In the genomic region with DNA sequence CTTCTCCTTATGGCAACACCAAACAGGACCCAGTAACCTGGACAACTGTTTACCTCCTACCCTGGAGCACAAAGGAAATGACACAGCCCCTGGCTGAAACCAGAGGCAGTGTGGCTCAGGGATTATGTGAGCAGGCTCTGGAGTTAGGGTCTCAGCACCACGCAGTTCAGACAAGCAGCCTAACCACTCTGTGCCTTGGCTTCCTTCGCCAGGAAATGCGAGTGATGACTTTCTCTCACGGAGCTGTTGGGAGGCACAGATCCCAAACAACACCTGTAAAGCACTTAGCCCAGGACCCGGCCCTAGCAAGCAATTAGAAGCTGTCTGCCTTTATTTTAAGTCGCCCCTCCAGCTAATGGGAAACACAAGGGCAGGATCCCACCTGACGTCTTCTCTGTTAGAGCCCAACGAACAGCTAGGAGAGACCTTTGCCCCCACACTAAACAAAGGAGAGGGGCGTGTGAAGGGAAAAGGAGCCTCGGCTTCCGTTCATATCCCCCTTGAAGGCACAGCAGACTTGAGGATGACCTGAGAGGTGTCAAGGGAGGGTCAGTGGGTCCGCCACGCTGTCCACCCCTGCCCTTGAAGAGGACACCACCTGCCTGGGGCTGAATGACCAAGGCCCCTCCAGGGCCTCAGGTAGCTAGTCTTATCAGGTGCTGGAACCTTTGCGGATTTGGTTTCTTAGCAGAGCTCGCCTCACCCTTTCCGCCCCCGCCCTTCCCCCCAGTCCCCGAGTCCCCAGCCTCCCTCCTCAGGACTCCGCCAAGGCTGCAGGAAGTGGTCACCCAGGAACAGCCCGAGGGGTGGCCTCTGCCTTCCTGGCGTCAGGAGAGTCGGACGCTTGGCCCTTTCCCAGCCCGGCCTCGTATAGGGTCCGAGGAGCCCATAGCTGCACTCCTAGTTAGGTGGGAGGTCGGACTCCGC, we compare ENCODE assay signal across 8 cellular contexts. TPM values are rescaled to one million over a fixed set of nuclear protein-coding genes. Genes with fewer than 3 reads are reported as not detected.
A peak's percentile ranks its signal among the peaks of the same experiment; 100 is the strongest.
DNase-seq lines count a peak whose midpoint lies in the region; ATAC-seq and TF ChIP-seq lines count a peak whose summit lies in the region.

No MANE protein-coding gene starts in this region.

- intact Hi-C loops in A673 (cut with micrococcal nuclease; ENCODE audit: unreplicated experiment) = no loop called here

- peak overlapping the region; percentile 59 for H3K9ac ChIP-seq in trophoblast cell (ENCODE audit: low read length)

- H2AK5ac ChIP-seq in trophoblast cell (ENCODE audit: low read length) = peak overlapping the region; percentile 55

- H3K9me3 Mint-ChIP-seq in activated naive CD4-positive, alpha-beta T cell treated with anti-CD3 and anti-CD28 coated beads, Interleukin-2, amount 50 U/mL, for 24 hours = no peaks in the 10 kb centered on the region

- no CpG with 5 or more reads among the region's 28 CpGs for WGBS in trophoblast cell (ENCODE audit: extremely low coverage, insufficient coverage, insufficient read length)

- peaks cover 9% of the 10 kb centered on the region for H3K79me2 ChIP-seq in trophoblast cell (ENCODE audit: control insufficient read depth, insufficient read depth, low read length, poor library complexity)

- H2BK5ac ChIP-seq in trophoblast cell (ENCODE audit: low read depth, low read length, poor library complexity) = peak overlapping the region; percentile 78

- H3K4me1 Mint-ChIP-seq in activated naive CD4-positive, alpha-beta T cell treated with anti-CD3 and anti-CD28 coated beads, Interleukin-2, amount 50 U/mL, for 24 hours = peaks cover 63% of the 10 kb centered on the region

- H3K4me2 ChIP-seq in trophoblast cell (ENCODE audit: low read length) = peak overlapping the region; percentile 79

- peak overlapping the region; percentile 38 for H2BK12ac ChIP-seq in trophoblast cell (ENCODE audit: low read length)

- DNase-seq in A673 (ENCODE audit: low spot score) = no peak
- peak; percentile 7 for DNase-seq in NCI-H526 treated with DMSO at 0.1 percent for 48 hours (lab: John Stamatoyannopoulos, UW)
- peak; percentile 31 to 47 for DNase-seq in cardiac muscle cell (ENCODE audit: low read depth in 1 of 2, low spot score in 1 of 2)
- DNase-seq in trophoblast cell = peak in 1 of 2 donors; percentile 6

- TF ChIP-seq CTCF in A673 (conservative IDR thresholded peaks at IDR 0.05; ENCODE audit: low read depth, low read length) (no peak), cardiac muscle cell (IDR thresholded peaks at IDR 0.05; ENCODE audit: low read depth, low read length) (no peak)

- H3K27ac ChIP-seq in A673 (ENCODE audit: low read depth, low read length, poor library complexity, severe bottlenecking) (peak overlapping the region; percentile 67), cardiac muscle cell (peak overlapping the region; percentile 11), trophoblast cell (ENCODE audit: low read depth, low read length) (peak overlapping the region; percentile 62)

- H3K4ac ChIP-seq in trophoblast cell (ENCODE audit: low read depth, low read length) = peak overlapping the region; percentile 66

- H3K4me3 ChIP-seq in A673 (ENCODE audit: low read depth, low read length, poor library complexity, severe bottlenecking) (peak overlapping the region; percentile 78), cardiac muscle cell (peak overlapping the region; percentile 59), trophoblast cell (ENCODE audit: low read depth, low read length) (peak overlapping the region; percentile 80)

- no peaks in the 10 kb centered on the region for H3K9me3 ChIP-seq in A673 (ENCODE audit: low read depth, low read length, poor library complexity, severe bottlenecking)
- no peaks in the 10 kb centered on the region for H3K9me3 ChIP-seq in cardiac muscle cell (ENCODE audit: low read depth)
- no peaks in the 10 kb centered on the region for H3K9me3 ChIP-seq in trophoblast cell (ENCODE audit: insufficient read depth, low read depth, low read length)

- H3K27ac Mint-ChIP-seq in activated naive CD4-positive, alpha-beta T cell treated with anti-CD3 and anti-CD28 coated beads, Interleukin-2, amount 50 U/mL, for 24 hours = peak overlapping the region; percentile 83

- peak overlapping the region; percentile 87 for H3K4me3 Mint-ChIP-seq in activated naive CD4-positive, alpha-beta T cell treated with anti-CD3 and anti-CD28 coated beads, Interleukin-2, amount 50 U/mL, for 24 hours

- H3K14ac ChIP-seq in trophoblast cell (ENCODE audit: low read length) = peak overlapping the region; percentile 97

- H3K4me1 ChIP-seq in A673 (ENCODE audit: insufficient read depth, low read length, poor library complexity, severe bottlenecking) (peaks cover 6% of the 10 kb centered on the region), cardiac muscle cell (ENCODE audit: low read depth) (no peaks in the 10 kb centered on the region), trophoblast cell (ENCODE audit: control insufficient read depth in 1 of 2, insufficient read depth in 2 of 2, low read length in 2 of 2) (peaks cover 14 to 15% of the 10 kb centered on the region in 2 experiments)

- no peaks in the 10 kb centered on the region for H3K36me3 Mint-ChIP-seq in activated naive CD4-positive, alpha-beta T cell treated with anti-CD3 and anti-CD28 coated beads, Interleukin-2, amount 50 U/mL, for 24 hours

- peaks cover 18% of the 10 kb centered on the region for H3K79me1 ChIP-seq in trophoblast cell (ENCODE audit: low read length)

- no peak overlapping the region for H3K23ac ChIP-seq in trophoblast cell (ENCODE audit: low read length)

- POLR2A ChIA-PET in A673 (lab: Charles Lee; ENCODE audit: low non-redundant PET) = no interaction called here

- peak overlapping the region; percentile 92 for H4K12ac ChIP-seq in trophoblast cell (ENCODE audit: low read depth, low read length)

- peak overlapping the region; percentile 96 for H4K91ac ChIP-seq in trophoblast cell (ENCODE audit: low read depth, low read length)

- BruUV-seq in A673 (replicated peaks; lab: Mats Ljungman, UMichigan) = no TSS peak

- H3K18ac ChIP-seq in trophoblast cell (ENCODE audit: low read length) = peak overlapping the region; percentile 97

- no peaks in the 10 kb centered on the region for H3K27me3 ChIP-seq in A673 (replicated peaks; ENCODE audit: insufficient read depth, low read depth, low read length, poor library complexity)
- no peaks in the 10 kb centered on the region for H3K27me3 ChIP-seq in cardiac muscle cell
- H3K27me3 ChIP-seq in trophoblast cell (ENCODE audit: insufficient read depth, low read length) = no peaks in the 10 kb centered on the region

- no peaks in the 10 kb centered on the region for H3K27me3 Mint-ChIP-seq in activated naive CD4-positive, alpha-beta T cell treated with anti-CD3 and anti-CD28 coated beads, Interleukin-2, amount 50 U/mL, for 24 hours

- CTCF ChIA-PET in A673 (lab: Charles Lee) = interaction anchor here (0.7 kb wide), 1 partner anchor 407 kb away, joined by 4 read pairs; no protein-coding TSS in a partner anchor

- H3K36me3 ChIP-seq in A673 (ENCODE audit: insufficient read depth, low read length, poor library complexity, severe bottlenecking) (no peaks in the 10 kb centered on the region), cardiac muscle cell (no peaks in the 10 kb centered on the region), trophoblast cell (ENCODE audit: control insufficient read depth in 1 of 2, insufficient read depth in 2 of 2, low read length in 2 of 2) (peaks cover 0 to 3% of the 10 kb centered on the region in 2 experiments)

- ATAC-seq in GM19463 (IDR thresholded peaks at IDR 0.05; ENCODE audit: unreplicated experiment) (peak; percentile 15), GM18498 (IDR thresholded peaks at IDR 0.05; ENCODE audit: unreplicated experiment) (no peak), HG02870 (IDR thresholded peaks at IDR 0.05; ENCODE audit: unreplicated experiment) (no peak)

- H4K8ac ChIP-seq in trophoblast cell (ENCODE audit: low read depth, low read length) = peak overlapping the region; percentile 90

- H2AFZ ChIP-seq in trophoblast cell (ENCODE audit: insufficient read depth, low read length, poor library complexity) = peak overlapping the region; percentile 88

- peak overlapping the region; percentile 97 for H2BK120ac ChIP-seq in trophoblast cell (ENCODE audit: insufficient read depth, low read length, poor library complexity)

RNA-seq across cellular contexts. Expression of a gene that starts 0.8 kb away (rescaled TPM):
- total RNA-seq in A673 (2021) = 25.3 and 31.2 TPM in 2 replicates
- total RNA-seq in cardiac muscle cell = 17.0 and 37.0 TPM in 2 replicates
- polyA plus RNA-seq in cardiac muscle cell = 19.3 and 34.2 TPM in 2 replicates
- polyA plus RNA-seq in trophoblast cell (2013) = 25.6 and 26.7 TPM in 2 replicates

RNA-seq across cellular contexts. Expression of a gene that starts 7.6 kb away (rescaled TPM):
- total RNA-seq in A673 (2021) (0.24 TPM in 1 of 2 replicates, not detected in the other), cardiac muscle cell (0.83 TPM in 1 of 2 replicates, not detected in the other)
- 0.25 TPM in 1 of 2 replicates, not detected in the other for polyA plus RNA-seq in cardiac muscle cell
- polyA plus RNA-seq in trophoblast cell (2013) = 0.18 and 0.22 TPM in 2 replicates

RNA-seq across cellular contexts. Expression of a gene that starts 42.7 kb away (rescaled TPM):
- total RNA-seq in A673 (2021) (49.5 and 52.5 TPM in 2 replicates), cardiac muscle cell (45.1 and 62.9 TPM in 2 replicates)
- 66.3 and 75.9 TPM in 2 replicates for polyA plus RNA-seq in cardiac muscle cell
- polyA plus RNA-seq in trophoblast cell (2013) = 26.5 and 28.3 TPM in 2 replicates

RNA-seq across cellular contexts. Expression of a gene that starts 59.7 kb away (rescaled TPM):
- total RNA-seq in A673 (2021) = not detected in 2 replicates
- 4.0 and 14.0 TPM in 2 replicates for total RNA-seq in cardiac muscle cell
- 2.7 and 9.0 TPM in 2 replicates for polyA plus RNA-seq in cardiac muscle cell
- 4.2 and 4.7 TPM in 2 replicates for polyA plus RNA-seq in trophoblast cell (2013)

Comparison
In these comparisons a context has a peak if more than half of its experiments do, and no peak if none do; other contexts are left out.
1. H3K27ac ChIP-seq: peak in every context shown above with its lines; median percentile 67 in A673; 62 in trophoblast cell; 11 in cardiac muscle cell.